In genomic region chr13:113762075-113762474, GRCh38 we compare ENCODE assay signal across 25 cellular contexts.
"Had no signal": no experiment of that assay in that cellular context is flagged by ENCODE, and none has a peak within 500 bp of the region (broad histone marks: within the 10 kb centered on the region; RNA-seq: fewer than 3 reads in every experiment).

No MANE protein-coding gene starts in this region.

- DNase-seq: islet precursor cell; left cardiac atrium; lower lobe of right lung; mammary epithelial cell; mesenchymal stem cell; naive thymus-derived CD8-positive, alpha-beta T cell; pancreas; posterior cingulate gyrus; retina; right cardiac atrium; small intestine; stimulated activated CD4-positive, alpha-beta T cell treated with anti-CD3 and anti-CD28 coated beads, Interleukin-1b, Interleukin-23, amount 100 ng/mL, for 48 hours; stimulated activated CD4-positive, alpha-beta T cell treated with anti-CD3 and anti-CD28 coated beads, Interleukin-2, amount 100 ng/mL, for 48 hours; stimulated activated CD4-positive, alpha-beta T cell treated with anti-CD3 and anti-CD28 coated beads, Interleukin-4, amount 100 ng/mL, for 4 hours; stimulated activated CD8-positive, alpha-beta memory T cell treated with anti-CD3 and anti-CD28 coated beads, Interleukin-4, amount 100 ng/mL, for 48 hours; stimulated activated naive CD4-positive, alpha-beta T cell treated with Interleukin-2 at 50 U/mL for 16 hours; stimulated activated naive CD8-positive, alpha-beta T cell treated with anti-CD3 and anti-CD28 coated beads, Interleukin-15, amount 100 ng/mL, for 72 hours; substantia nigra; uterus had no signal

- H3K4me1 ChIP-seq: prostate gland had no signal

- H3K4me3 ChIP-seq: lower lobe of right lung, pancreas, prostate gland, sigmoid colon, spleen, tibial nerve, uterus had no signal

- H3K27me3 ChIP-seq: uterus had no signal

- H3K9me3 ChIP-seq: lower lobe of right lung, pancreas, prostate gland, sigmoid colon, spleen, tibial nerve, uterus had no signal

- FAIRE-seq: pancreas, small intestine had no signal

- H3K36me3 ChIP-seq: pancreas, prostate gland, sigmoid colon, spleen, tibial nerve, uterus had no signal

- ATAC-seq: left cardiac atrium; left lobe of liver; lower lobe of right lung; naive thymus-derived CD8-positive, alpha-beta T cell; pancreas; right cardiac atrium; stimulated activated memory B cell treated with anti-CD40 and anti-IgM and Interleukin-4, amounts not matched to agents 10 μg/mL and 1 μg/mL and 100 μg/mL, for 72 hours; stimulated activated naive CD8-positive, alpha-beta T cell treated with anti-CD3 and anti-CD28 coated beads, Interleukin-15, amount 100 ng/mL, for 72 hours had no signal

- H3K27ac ChIP-seq: lower lobe of right lung, pancreas, prostate gland, sigmoid colon, spleen, tibial nerve, uterus had no signal
